21 cellular contexts compared by ENCODE assay signal in the genomic region with DNA sequence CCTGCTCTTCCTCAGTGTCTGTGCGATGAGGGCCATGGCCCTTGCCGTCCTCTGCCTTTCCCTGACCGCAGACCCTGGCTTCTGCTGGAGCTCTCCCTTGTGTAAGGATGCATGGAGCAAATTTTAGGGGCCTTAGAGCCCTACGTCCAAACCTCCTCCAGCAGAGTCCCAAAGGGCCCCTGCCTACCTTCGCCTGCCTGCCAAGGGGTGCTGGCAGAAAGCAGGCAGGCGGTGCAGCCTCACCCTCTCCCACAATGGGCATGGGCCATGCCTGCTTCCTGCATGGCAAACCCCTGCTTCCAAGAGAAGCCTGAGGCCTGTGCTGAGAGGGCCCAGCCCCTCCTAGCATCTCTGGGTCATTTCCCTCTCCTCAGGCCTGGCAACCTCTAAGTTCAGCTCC.
DNase-seq lines count a peak whose midpoint lies in the region; ATAC-seq, FAIRE-seq and TF ChIP-seq lines count a peak whose summit lies in the region.
"Had no signal": no experiment of that assay in that cellular context is flagged by ENCODE, and none has a peak within 500 bp of the region (broad histone marks: within the 10 kb centered on the region; RNA-seq: fewer than 3 reads in every experiment).

No MANE protein-coding gene starts in this region.

- no peak overlapping the region for H3K14ac ChIP-seq in H1 (ENCODE audit: insufficient read length)

- H4K91ac ChIP-seq in H1 (replicated peaks; ENCODE audit: insufficient read length, low read length), result no peak overlapping the region

- H3K79me1 ChIP-seq in H1 (ENCODE audit: low read depth, low read length), result no peaks in the 10 kb centered on the region

- H2BK5ac ChIP-seq in H1 (ENCODE audit: low read depth, low read length), result no peak overlapping the region

- peak; percentile 19 for DNase-seq in RWPE2 (ENCODE audit: low spot score)
- DNase-seq in H1 (ENCODE audit: low read depth in 1 of 2, low spot score in 2 of 2), result no peak
- DNase-seq in retina, result peak; percentile 40
- no peak for DNase-seq in ureter (ENCODE audit: low spot score)
- no peak for DNase-seq in UCSD-AML1 (lab: John Stamatoyannopoulos, UW; ENCODE audit: unreplicated experiment)
- DNase-seq in effector CD4-positive, alpha-beta T cell, result no peak
- DNase-seq in HepG2 (ENCODE audit: low spot score), result no peak
- DNase-seq: BE2C; CD4-positive, alpha-beta memory T cell; COR-L47; DMS153; GF-D8; GOT3; HFFc6 had no signal

- peaks cover 0 to 4% of the 10 kb centered on the region in 2 experiments for H4K20me1 ChIP-seq in H1 (replicated peaks in 1 of 2; ENCODE audit: control insufficient read depth in 1 of 2, insufficient read depth in 2 of 2, low read length in 2 of 2)
- no peaks in the 10 kb centered on the region for H4K20me1 ChIP-seq in neural cell (ENCODE audit: insufficient read depth)
- H4K20me1 ChIP-seq in HepG2 (ENCODE audit: insufficient read depth, low read length), result no peaks in the 10 kb centered on the region

- TF ChIP-seq POLR2A in H1 (IDR thresholded peaks at IDR 0.05; ENCODE audit: control extremely low read depth in 1 of 2, low read depth in 2 of 2, low read length in 2 of 2) (no peak), HepG2 (IDR thresholded peaks at IDR 0.05; ENCODE audit: insufficient read depth in 1 of 2, low read depth in 2 of 2, low read length in 2 of 2) (no peak)

- no peak overlapping the region for H3K23ac ChIP-seq in H1 (ENCODE audit: insufficient read length)

- H2BK12ac ChIP-seq in H1 (ENCODE audit: low read depth, low read length), result peak overlapping the region; percentile 39; the same call in 1 of the 2 replicates

- no TSS peak for BruUV-seq in HepG2 (replicated peaks; lab: Mats Ljungman, UMichigan)

- H3K9me3 ChIP-seq in RWPE2 (ENCODE audit: severe bottlenecking) (no peaks in the 10 kb centered on the region), H1 (ENCODE audit: insufficient read depth in 2 of 2, low read depth in 1 of 2, low read length in 1 of 2) (no peaks in the 10 kb centered on the region), neural cell (ENCODE audit: low read length) (no peaks in the 10 kb centered on the region), HepG2 (ENCODE audit: low read length) (no peaks in the 10 kb centered on the region)
- H3K9me3 ChIP-seq: A549, BE2C, HAP-1 had no signal

- H3K4me1 ChIP-seq in RWPE2 (ENCODE audit: insufficient read depth, poor library complexity, severe bottlenecking) (no peaks in the 10 kb centered on the region), H1 (replicated peaks in 1 of 4; ENCODE audit: control insufficient read depth in 3 of 4, insufficient read depth in 4 of 4, low read length in 3 of 4) (peaks cover 8 to 24% (median 10%) of the 10 kb centered on the region in 4 experiments), HepG2 (ENCODE audit: insufficient read depth, low read length) (peaks cover 29% of the 10 kb centered on the region)
- H3K4me1 ChIP-seq: A549 had no signal

- WGBS in H1 (ENCODE audit: extremely low coverage in 1 of 2, insufficient coverage in 1 of 2, insufficient read length in 1 of 2, insufficient replicate concordance in 2 of 2, low coverage in 1 of 2, low lambda C conversion rate in 2 of 2, missing lambda C conversion rate in 1 of 2), 2 experiments, result 83% methylated on average over 6 of the region's 6 CpGs; no CpG with 5 or more reads in 1 of the 2 experiments
- 53% methylated on average over 5 of the region's 6 CpGs for WGBS in HepG2 (ENCODE audit: low lambda C conversion rate)

- H4K8ac ChIP-seq in H1 (ENCODE audit: extremely low read depth, insufficient read depth, low read length), result no peak overlapping the region

- H3K27me3 ChIP-seq in RWPE2 (ENCODE audit: insufficient read depth, poor library complexity, severe bottlenecking) (no peaks in the 10 kb centered on the region), H1 (replicated peaks in 1 of 4; ENCODE audit: control insufficient read depth in 3 of 4, extremely low read depth in 1 of 4, insufficient read depth in 3 of 4, low read length in 3 of 4) (peaks cover 0 to 28% (median 12%) of the 10 kb centered on the region in 4 experiments; a peak in 5 of 7 replicates), neural cell (ENCODE audit: insufficient read depth, low read depth, low read length) (no peaks in the 10 kb centered on the region), HepG2 (ENCODE audit: control insufficient read depth in 1 of 2, insufficient read depth in 2 of 2, low read length in 2 of 2) (peaks cover 3 to 54% of the 10 kb centered on the region in 2 experiments; a peak in 4 of 5 replicates)
- H3K27me3 ChIP-seq: BE2C had no signal

- peaks cover 11% of the 10 kb centered on the region for H3F3A ChIP-seq in neural cell (ENCODE audit: insufficient read depth, low read length, poor library complexity, severe bottlenecking)

- FAIRE-seq in H1 (lab: Jason Lieb, UNC) (no peak), HepG2 (lab: Jason Lieb, UNC) (no peak)
- FAIRE-seq: A549, D721Med, GM19239, HTR-8/SVneo had no signal

- no peak overlapping the region for H3K4me3 ChIP-seq in RWPE2 (ENCODE audit: severe bottlenecking)
- 0 out of 8 replicates have a peak overlapping the region, but pooled peaks of 1 of the 4 experiments have one; percentile 48 for H3K4me3 ChIP-seq in H1 (ENCODE audit: extremely low read depth in 1 of 4, insufficient read depth in 2 of 4, low read depth in 3 of 4, low read length in 4 of 4)
- peak overlapping the region; percentile 53 for H3K4me3 ChIP-seq in neural cell (ENCODE audit: low read length)
- no peak overlapping the region for H3K4me3 ChIP-seq in HepG2 (replicated peaks in 1 of 3; ENCODE audit: insufficient read depth in 1 of 3, low read depth in 2 of 3, low read length in 3 of 3)
- H3K4me3 ChIP-seq: A549, HAP-1 had no signal

- no peak for TF ChIP-seq CTCF in RWPE2 (IDR thresholded peaks at IDR 0.05; ENCODE audit: poor library complexity, severe bottlenecking)
- TF ChIP-seq CTCF in H1 (IDR thresholded peaks at IDR 0.05; ENCODE audit: control extremely low read depth in 1 of 3, insufficient read depth in 1 of 3, low read depth in 1 of 3, low read length in 3 of 3), result no peak
- TF ChIP-seq CTCF in neural cell (IDR thresholded peaks at IDR 0.05; ENCODE audit: poor library complexity, severe bottlenecking), result no peak
- no peak for TF ChIP-seq CTCF in HepG2 (CRISPR knock-in tag; IDR thresholded peaks at IDR 0.05)

- no peaks in the 10 kb centered on the region for H3K23me2 ChIP-seq in H1 (ENCODE audit: low read depth, low read length)

- H3K79me2 ChIP-seq in H1 (ENCODE audit: control insufficient read depth in 1 of 2, insufficient read depth in 2 of 2, low read length in 2 of 2) (no peaks in the 10 kb centered on the region), neural cell (replicated peaks; ENCODE audit: insufficient read depth, low read length) (no peaks in the 10 kb centered on the region), HepG2 (ENCODE audit: insufficient read depth, low read length) (no peaks in the 10 kb centered on the region)

- no peak overlapping the region for H4K5ac ChIP-seq in H1 (ENCODE audit: insufficient read length, low read depth, low read length)

- H2BK15ac ChIP-seq in H1 (ENCODE audit: low read length), result no peak overlapping the region

- 0 out of 2 replicates have a peak overlapping the region, but pooled peaks have one; percentile 23 for H2BK20ac ChIP-seq in H1 (ENCODE audit: low read length)

- POLR2A ChIA-PET in H1 (lab: Charles Lee; ENCODE audit: partially characterized antibody), result no interaction called here
- POLR2A ChIA-PET in HepG2 (lab: Yijun Ruan, JAX), result no interaction called here

- no peak overlapping the region for H2BK120ac ChIP-seq in H1 (replicated peaks; ENCODE audit: low read depth, low read length)

- no peak for ATAC-seq in RWPE2 (ENCODE audit: low read depth)
- ATAC-seq in HepG2, result no peak
- ATAC-seq: A549 had no signal

- CTCF ChIA-PET in H1 (lab: Charles Lee; ENCODE audit: partially characterized antibody), result interaction anchor here (0.7 to 14.4 kb wide), 15 partner anchors 8 to 305 kb away, joined by 3 to 173 read pairs (median 5); no protein-coding TSS in a partner anchor
- CTCF ChIA-PET in HepG2 (lab: Yijun Ruan, JAX; ENCODE audit: low intra/inter-chr PET ratio, low total read pairs), result no interaction called here

- H3K18ac ChIP-seq in H1 (ENCODE audit: extremely low read depth, low read length), result peak overlapping the region; percentile 4; the same call in 1 of the 2 replicates

- intact Hi-C loops in HepG2 (cut with micrococcal nuclease; ENCODE audit: unreplicated experiment), result no loop called here

- 0 out of 2 replicates have a peak overlapping the region, but pooled peaks have one; percentile 19 for H2AK5ac ChIP-seq in H1 (ENCODE audit: low read depth, low read length)

- no peak for TF ChIP-seq RAD21 in H1 (IDR thresholded peaks at IDR 0.05 in 1 of 2, conservative IDR thresholded peaks at IDR 0.05 in 1 of 2; ENCODE audit: low read depth in 2 of 2, low read length in 2 of 2)
- no peak for TF ChIP-seq RAD21 in neural cell (conservative IDR thresholded peaks at IDR 0.05)
- no peak for TF ChIP-seq RAD21 in HepG2 (CRISPR knock-in tag; IDR thresholded peaks at IDR 0.05)

- H3K9me2 ChIP-seq in neural cell (ENCODE audit: insufficient read depth, low read length), result no peaks in the 10 kb centered on the region

- H3K27ac ChIP-seq in RWPE2 (ENCODE audit: poor library complexity, severe bottlenecking) (no peak overlapping the region), H1 (ENCODE audit: low read depth, low read length) (no peak overlapping the region), neural cell (ENCODE audit: low read length) (peak overlapping the region; percentile 54), HepG2 (ENCODE audit: extremely low read length, insufficient read depth, low read length) (no peak overlapping the region)
- H3K27ac ChIP-seq: A549, C4-2B had no signal

- H3K56ac ChIP-seq in H1 (replicated peaks; ENCODE audit: insufficient read length, low read depth, low read length), result no peak overlapping the region

- H3K9ac ChIP-seq in H1 (replicated peaks in 1 of 4; ENCODE audit: extremely low read depth in 1 of 4, low read depth in 3 of 4, low read length in 3 of 4), result no peak overlapping the region
- H3K9ac ChIP-seq in neural cell (ENCODE audit: low read length), result peak overlapping the region; percentile 44
- H3K9ac ChIP-seq in HepG2 (ENCODE audit: insufficient read depth, low read depth, low read length), result no peak overlapping the region

- H2AFZ ChIP-seq in H1 (ENCODE audit: low read length) (no peak overlapping the region), neural cell (ENCODE audit: low read depth, low read length) (no peak overlapping the region), HepG2 (ENCODE audit: low read length) (no peak overlapping the region)

- in situ Hi-C loops in HepG2 (cut with HindIII; ENCODE audit: extremely low pct_ligation_motif_present, low pct_unique_long_range_greater_than_20kb), result no loop called here

- H3K4me2 ChIP-seq in H1 (ENCODE audit: insufficient read depth in 1 of 2, low read depth in 2 of 2, low read length in 2 of 2) (peak overlapping the region in 1 of 2 experiments; percentile 36; a peak in 1 of 4 replicates), neural cell (ENCODE audit: low read length) (peak overlapping the region; percentile 37), HepG2 (ENCODE audit: low read depth, low read length) (no peak overlapping the region)
- H3K4me2 ChIP-seq: A549 had no signal

- H3K36me3 ChIP-seq in RWPE2 (ENCODE audit: low read depth) (no peaks in the 10 kb centered on the region), H1 (ENCODE audit: control insufficient read depth in 2 of 4, insufficient read depth in 4 of 4, low read length in 3 of 4) (no peaks in the 10 kb centered on the region), neural cell (ENCODE audit: insufficient read depth, low read length) (no peaks in the 10 kb centered on the region), HepG2 (replicated peaks in 1 of 2; ENCODE audit: control insufficient read depth in 1 of 2, insufficient read depth in 2 of 2, low read length in 2 of 2) (no peaks in the 10 kb centered on the region)
- H3K36me3 ChIP-seq: BE2C, HAP-1 had no signal

- H3K4ac ChIP-seq in H1 (replicated peaks; ENCODE audit: insufficient read length, low read depth, low read length), result no peak overlapping the region

- no peak for TF ChIP-seq EP300 in H1 (IDR thresholded peaks at IDR 0.05; ENCODE audit: borderline replicate concordance in 1 of 2, low read depth in 2 of 2, low read length in 2 of 2)
- TF ChIP-seq EP300 in neural cell (conservative IDR thresholded peaks at IDR 0.05; ENCODE audit: poor library complexity, severe bottlenecking), result no peak
- TF ChIP-seq EP300 in HepG2 (IDR thresholded peaks at IDR 0.05; ENCODE audit: low read depth in 2 of 2, low read length in 2 of 2), result no peak
- TF ChIP-seq EP300 in HepG2 (CRISPR knock-in tag; IDR thresholded peaks at IDR 0.05; ENCODE audit: borderline replicate concordance), result no peak

Comparison
In these comparisons a context has a peak if more than half of its experiments do, and no peak if none do; other contexts are left out.
1. DNase-seq: peak in RWPE2 (single experiment) and retina (single experiment); none in H1 (0 of 2), ureter (single experiment), UCSD-AML1 (single experiment), effector CD4-positive, alpha-beta T cell (single experiment) and HepG2 (single experiment).